Comparison of ENCODE assay signal across 24 cellular contexts in the genomic region with DNA sequence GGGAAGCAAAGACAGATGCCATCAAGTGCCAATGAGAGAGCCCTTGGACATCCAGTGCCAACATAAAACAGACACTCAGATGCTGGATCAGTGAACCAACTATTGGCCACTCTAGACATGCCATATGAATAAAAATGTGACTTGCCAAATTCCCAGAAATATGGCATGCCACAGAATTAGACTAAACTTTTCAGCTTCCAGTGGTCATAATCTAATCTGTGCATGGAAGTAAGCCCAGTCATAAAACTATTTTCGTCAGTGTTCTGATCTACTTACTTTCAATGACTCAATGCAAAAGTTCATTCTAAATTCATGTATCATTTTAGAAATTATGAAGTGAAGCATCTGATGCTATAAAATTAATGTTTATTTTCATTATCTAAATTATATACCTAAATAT.
"Had no signal": no experiment of that assay in that cellular context is flagged by ENCODE, and none has a peak within 500 bp of the region (broad histone marks: within the 10 kb centered on the region; RNA-seq: fewer than 3 reads in every experiment).

No MANE protein-coding gene starts in this region.

- H3K27me3 ChIP-seq: ovary, right atrium auricular region, right lobe of liver, tibial nerve, uterus had no signal

- H3K27ac Mint-ChIP-seq: mesothelial cell of epicardium; naive B cell; natural killer cell; nephron progenitor cell; progenitor cell of endocrine pancreas; stimulated activated memory B cell treated with anti-CD40 and anti-IgM and Interleukin-4, amounts not matched to agents 10 μg/mL and 1 μg/mL and 100 μg/mL, for 72 hours; stimulated activated naive CD8-positive, alpha-beta T cell treated with anti-CD3 and anti-CD28 coated beads, Interleukin-15, amount 100 ng/mL, for 72 hours; type B pancreatic cell had no signal

- H3K27ac ChIP-seq: left ventricle myocardium inferior, ovary, right atrium auricular region, right lobe of liver, tibial nerve, uterus had no signal

- H3K36me3 Mint-ChIP-seq: mesothelial cell of epicardium; naive B cell; natural killer cell; stimulated activated memory B cell treated with anti-CD40 and anti-IgM and Interleukin-4, amounts not matched to agents 10 μg/mL and 1 μg/mL and 100 μg/mL, for 72 hours; type B pancreatic cell had no signal

- H3K9me3 Mint-ChIP-seq: mesothelial cell of epicardium; nephron progenitor cell; stimulated activated memory B cell treated with anti-CD40 and anti-IgM and Interleukin-4, amounts not matched to agents 10 μg/mL and 1 μg/mL and 100 μg/mL, for 72 hours; type B pancreatic cell had no signal

- H3K4me1 ChIP-seq: left ventricle myocardium inferior, right atrium auricular region, right lobe of liver, tibial nerve, uterus had no signal

- H3K4me3 ChIP-seq: left ventricle myocardium inferior, lung, ovary, right atrium auricular region, right lobe of liver, smooth muscle cell, tibial nerve, uterus had no signal

- H3K9me3 ChIP-seq: left ventricle myocardium inferior, ovary, right atrium auricular region, right lobe of liver, tibial nerve, uterus had no signal

- H3K27me3 Mint-ChIP-seq: naive B cell; progenitor cell of endocrine pancreas; stimulated activated memory B cell treated with anti-CD40 and anti-IgM and Interleukin-4, amounts not matched to agents 10 μg/mL and 1 μg/mL and 100 μg/mL, for 72 hours; stimulated activated naive CD8-positive, alpha-beta T cell treated with anti-CD3 and anti-CD28 coated beads, Interleukin-15, amount 100 ng/mL, for 72 hours; type B pancreatic cell had no signal

- H3K4me1 Mint-ChIP-seq: naive B cell; natural killer cell; nephron progenitor cell; stimulated activated memory B cell treated with anti-CD40 and anti-IgM and Interleukin-4, amounts not matched to agents 10 μg/mL and 1 μg/mL and 100 μg/mL, for 72 hours; stimulated activated naive CD8-positive, alpha-beta T cell treated with anti-CD3 and anti-CD28 coated beads, Interleukin-15, amount 100 ng/mL, for 72 hours had no signal

- H3K4me3 Mint-ChIP-seq: mesothelial cell of epicardium; naive B cell; natural killer cell; nephron progenitor cell; stimulated activated memory B cell treated with anti-CD40 and anti-IgM and Interleukin-4, amounts not matched to agents 10 μg/mL and 1 μg/mL and 100 μg/mL, for 72 hours; stimulated activated naive CD8-positive, alpha-beta T cell treated with anti-CD3 and anti-CD28 coated beads, Interleukin-15, amount 100 ng/mL, for 72 hours; type B pancreatic cell had no signal

- ATAC-seq: natural killer cell; right lobe of liver; stimulated activated memory B cell treated with anti-CD40 and anti-IgM and Interleukin-4, amounts not matched to agents 10 μg/mL and 1 μg/mL and 100 μg/mL, for 72 hours; stimulated activated naive CD8-positive, alpha-beta T cell treated with anti-CD3 and anti-CD28 coated beads, Interleukin-15, amount 100 ng/mL, for 72 hours had no signal

- DNase-seq: islet precursor cell; left ventricle myocardium inferior; mesendoderm; naive B cell; natural killer cell; nephron progenitor cell; ovary; right lobe of liver; stimulated activated CD4-positive, alpha-beta T cell treated with anti-CD3 and anti-CD28 coated beads, Interleukin-1b, Interleukin-23, amount 100 ng/mL, for 48 hours; stimulated activated CD4-positive, alpha-beta T cell treated with anti-CD3 and anti-CD28 coated beads, Interleukin-2, amount 100 ng/mL, for 48 hours; stimulated activated CD4-positive, alpha-beta T cell treated with anti-CD3 and anti-CD28 coated beads, Interleukin-4, amount 100 ng/mL, for 4 hours; stimulated activated CD8-positive, alpha-beta memory T cell treated with anti-CD3 and anti-CD28 coated beads, Interleukin-4, amount 100 ng/mL, for 48 hours; stimulated activated naive CD4-positive, alpha-beta T cell treated with Interleukin-2 at 50 U/mL for 16 hours; stimulated activated naive CD8-positive, alpha-beta T cell treated with anti-CD3 and anti-CD28 coated beads, Interleukin-15, amount 100 ng/mL, for 72 hours; substantia nigra; uterus had no signal

- H3K4me2 ChIP-seq: smooth muscle cell had no signal

- H3K36me3 ChIP-seq: left ventricle myocardium inferior, ovary, right atrium auricular region, right lobe of liver, tibial nerve, uterus had no signal
